Comparison of ENCODE assay signal across 10 cellular contexts in genomic region chr6:129893513-129894098, GRCh38. TPM values are rescaled to one million over a fixed set of nuclear protein-coding genes. Genes with fewer than 3 reads are reported as not detected.
A peak's percentile ranks its signal among the peaks of the same experiment; 100 is the strongest.
DNase-seq lines count a peak whose midpoint lies in the region; ATAC-seq and TF ChIP-seq lines count a peak whose summit lies in the region.
"Had no signal": no experiment of that assay in that cellular context is flagged by ENCODE, and none has a peak within 500 bp of the region (broad histone marks: within the 10 kb centered on the region; RNA-seq: fewer than 3 reads in every experiment).

No MANE protein-coding gene starts in this region.

- H3K4me3 Mint-ChIP-seq in effector memory CD8-positive, alpha-beta T cell = no peak overlapping the region
- no peak overlapping the region for H3K4me3 Mint-ChIP-seq in osteocyte (ENCODE audit: unreplicated experiment)

- H3K36me3 Mint-ChIP-seq in effector memory CD8-positive, alpha-beta T cell (ENCODE audit: insufficient read depth) = peaks cover 2% of the 10 kb centered on the region
- no peaks in the 10 kb centered on the region for H3K36me3 Mint-ChIP-seq in osteocyte (ENCODE audit: unreplicated experiment)

- no peaks in the 10 kb centered on the region for H3K9me3 Mint-ChIP-seq in effector memory CD8-positive, alpha-beta T cell
- no peaks in the 10 kb centered on the region for H3K9me3 Mint-ChIP-seq in osteocyte (ENCODE audit: unreplicated experiment)

- H3K27me3 Mint-ChIP-seq in effector memory CD8-positive, alpha-beta T cell = no peaks in the 10 kb centered on the region
- H3K27me3 Mint-ChIP-seq in osteocyte (ENCODE audit: unreplicated experiment) = no peaks in the 10 kb centered on the region

- peak; percentile 46 for TF ChIP-seq CTCF in GM10266 (IDR thresholded peaks at IDR 0.05; ENCODE audit: control insufficient read depth, insufficient read depth, low read depth, missing control alignments)
- peak; percentile 61 for TF ChIP-seq CTCF in osteocyte (IDR thresholded peaks at IDR 0.05)

- peaks cover 0 to 5% of the 10 kb centered on the region in 2 donors for H3K4me1 Mint-ChIP-seq in effector memory CD8-positive, alpha-beta T cell (ENCODE audit: low read depth in 2 of 2)
- H3K4me1 Mint-ChIP-seq in osteocyte (ENCODE audit: unreplicated experiment) = peaks cover 21% of the 10 kb centered on the region

- peak; percentile 26 for ATAC-seq in effector memory CD8-positive, alpha-beta T cell (replicated peaks)
- ATAC-seq: mucosa of descending colon had no signal

- DNase-seq in GM10266 (ENCODE audit: extremely low spot score) (peak; percentile 15), M059J (ENCODE audit: low read depth) (peak; percentile 28), osteocyte (ENCODE audit: extremely low spot score, unreplicated experiment) (no peak), dedifferentiated amniotic fluid mesenchymal stem cell (ENCODE audit: extremely low spot score) (no peak), DMS153 (lab: John Stamatoyannopoulos, UW) (no peak), cerebellar nuclear complex (lab: John Stamatoyannopoulos, UW) (no peak), SK-N-DZ (ENCODE audit: low spot score) (no peak)
- DNase-seq in effector memory CD8-positive, alpha-beta T cell = no peak
- DNase-seq: activated naive CD4-positive, alpha-beta T cell treated with anti-CD3 and anti-CD28 coated beads, Interleukin-2, amount 50 U/mL, for 16 hours had no signal

- no peak overlapping the region for H3K27ac Mint-ChIP-seq in effector memory CD8-positive, alpha-beta T cell
- H3K27ac Mint-ChIP-seq in osteocyte (ENCODE audit: unreplicated experiment) = no peak overlapping the region

RNA-seq across cellular contexts. Expression of gene TMEM244, which starts 32.5 kb away (rescaled TPM):
- total RNA-seq in M059J (2014; rRNA removed; shearing (Covaris generic)) = not detected in 2 replicates
- not detected in 2 replicates for total RNA-seq in osteocyte
- not detected in 2 replicates for polyA plus RNA-seq in SK-N-DZ (2014; cell fraction: cytosol; rRNA removed)
- not detected in 2 replicates for polyA plus RNA-seq in SK-N-DZ (2014; cell fraction: nucleus; rRNA removed)
- total RNA-seq: mucosa of descending colon had no signal

Comparison
In these comparisons a context has a peak if more than half of its experiments do, and no peak if none do; other contexts are left out.
1. DNase-seq: peak in GM10266 (single experiment) and M059J (single experiment); none in effector memory CD8-positive, alpha-beta T cell (0 of 3), osteocyte (single experiment), dedifferentiated amniotic fluid mesenchymal stem cell (single experiment), DMS153 (single experiment), cerebellar nuclear complex (0 of 2) and SK-N-DZ (single experiment).